ENCODE assay signal across 21 cellular contexts in the genomic region with DNA sequence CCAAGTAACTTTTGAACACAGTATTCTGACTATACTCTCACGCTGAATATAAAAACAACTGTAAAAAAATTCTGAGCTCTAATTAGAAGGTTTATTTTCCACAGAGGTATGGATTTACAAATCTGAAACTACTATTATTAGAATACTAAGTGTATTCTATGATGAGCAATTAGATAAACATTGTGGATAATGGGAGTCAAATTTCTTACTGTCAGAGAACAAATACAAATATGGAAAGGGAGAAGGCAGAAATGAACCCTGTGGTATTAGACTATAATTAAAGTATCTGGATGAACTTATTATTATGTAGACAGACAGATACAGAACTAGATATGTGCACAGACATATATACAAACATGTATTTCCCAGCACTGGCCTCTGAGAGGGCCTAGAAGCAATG.
"Had no signal": no experiment of that assay in that cellular context is flagged by ENCODE, and none has a peak within 500 bp of the region (broad histone marks: within the 10 kb centered on the region; RNA-seq: fewer than 3 reads in every experiment).

No MANE protein-coding gene starts in this region.

- DNase-seq: activated CD4-positive, alpha-beta T cell treated with anti-CD3 and anti-CD28 coated beads for 36 hours; activated CD4-positive, CD25-positive, alpha-beta regulatory T cell; activated CD8-positive, alpha-beta memory T cell treated with anti-CD3 and anti-CD28 coated beads, Interleukin-2, amount 10 ng/mL, durations not matched to agents 7 days and 5 days; activated CD8-positive, alpha-beta T cell treated with anti-CD3 and anti-CD28 coated beads, Interleukin-2, amount 10 ng/mL, durations not matched to agents 7 days and 5 days; activated naive CD4-positive, alpha-beta T cell; activated T-cell treated with anti-CD3 and anti-CD28 coated beads, Interleukin-2, amount 50 U/mL, for 48 hours; anterior cingulate cortex; dorsolateral prefrontal cortex; effector memory CD4-positive, alpha-beta T cell; islet precursor cell; left ventricle myocardium inferior; naive thymus-derived CD8-positive, alpha-beta T cell; right cardiac atrium; spleen; stimulated activated naive CD8-positive, alpha-beta T cell treated with anti-CD3 and anti-CD28 coated beads, Interleukin-15, Interleukin-2, amounts not matched to agents 100 U/mL and 50 U/mL, for 24 hours; T-helper 1 cell; testis; transverse colon had no signal

- H3K9me3 Mint-ChIP-seq: naive thymus-derived CD8-positive, alpha-beta T cell had no signal

- H3K27ac Mint-ChIP-seq: activated CD4-positive, alpha-beta T cell treated with anti-CD3 and anti-CD28 coated beads for 36 hours; activated CD8-positive, alpha-beta memory T cell treated with anti-CD3 and anti-CD28 coated beads, Interleukin-2, amount 10 ng/mL, durations not matched to agents 7 days and 5 days; activated naive CD8-positive, alpha-beta T cell; mesothelial cell of epicardium had no signal

- FAIRE-seq: frontal cortex had no signal

- ATAC-seq: activated CD4-positive, alpha-beta T cell treated with anti-CD3 and anti-CD28 coated beads for 36 hours; activated CD8-positive, alpha-beta memory T cell treated with anti-CD3 and anti-CD28 coated beads, Interleukin-2, amount 10 ng/mL, durations not matched to agents 7 days and 5 days; activated CD8-positive, alpha-beta T cell treated with anti-CD3 and anti-CD28 coated beads, Interleukin-2, amount 10 ng/mL, durations not matched to agents 7 days and 5 days; naive thymus-derived CD8-positive, alpha-beta T cell; right cardiac atrium; stimulated activated naive CD8-positive, alpha-beta T cell treated with anti-CD3 and anti-CD28 coated beads, Interleukin-15, Interleukin-2, amounts not matched to agents 100 U/mL and 50 U/mL, for 24 hours had no signal
